In genomic region chr17:10041287-10041612, GRCh38 we compare ENCODE assay signal across 17 cellular contexts.
A peak's percentile ranks its signal among the peaks of the same experiment; 100 is the strongest.
DNase-seq lines count a peak whose midpoint lies in the region; ATAC-seq and TF ChIP-seq lines count a peak whose summit lies in the region.
"Had no signal": no experiment of that assay in that cellular context is flagged by ENCODE, and none has a peak within 500 bp of the region (broad histone marks: within the 10 kb centered on the region; RNA-seq: fewer than 3 reads in every experiment).

No MANE protein-coding gene starts in this region.

- no peak for TF ChIP-seq CTCF in WTC11 (IDR thresholded peaks at IDR 0.05)
- no peak for TF ChIP-seq CTCF in smooth muscle cell (IDR thresholded peaks at IDR 0.05; ENCODE audit: borderline replicate concordance, insufficient read depth, poor library complexity, severe bottlenecking)

- DNase-seq in WTC11 (ENCODE audit: low spot score) (no peak), smooth muscle cell (lab: John Stamatoyannopoulos, UW; ENCODE audit: unreplicated experiment) (no peak), COLO668 (lab: John Stamatoyannopoulos, UW; ENCODE audit: unreplicated experiment) (no peak), NCI-H2227 treated with DMSO at 0.1 percent for 48 hours (lab: John Stamatoyannopoulos, UW) (no peak)
- DNase-seq: activated CD4-positive, alpha-beta T cell treated with anti-CD3 and anti-CD28 coated beads, Interleukin-2, amount 50 U/mL, for 1 hour; activated T-cell treated with anti-CD3 and anti-CD28 coated beads, Interleukin-2, amount 50 U/mL, for 4 hours; C1 segment of cervical spinal cord; MG63; NCI-H187; SIG-M5; stimulated activated CD4-positive, alpha-beta T cell treated with anti-CD3 and anti-CD28 coated beads, Interleukin-2, amount 100 ng/mL, for 24 hours had no signal

- ATAC-seq in GM18517 (IDR thresholded peaks at IDR 0.05; ENCODE audit: unreplicated experiment), result peak; percentile 26
- ATAC-seq in GM19463 (IDR thresholded peaks at IDR 0.05; ENCODE audit: unreplicated experiment), result peak; percentile 22
- ATAC-seq in WTC11, result no peak
- ATAC-seq in HG03460 (IDR thresholded peaks at IDR 0.05; ENCODE audit: unreplicated experiment), result no peak
- ATAC-seq: sciatic nerve had no signal

- H3K9me3 Mint-ChIP-seq in WTC11, result no peaks in the 10 kb centered on the region
- H3K9me3 Mint-ChIP-seq: activated T-cell treated with anti-CD3 and anti-CD28 coated beads, Interleukin-2, amount 50 U/mL, for 4 hours; dendritic cell treated with granulocyte-macrophage colony-stimulating factor and Interleukin-4, amounts not matched to agents 40 ng/mL and 50 ng/mL, for 4 days had no signal

- H3K4me1 ChIP-seq in smooth muscle cell (ENCODE audit: low read depth), result peaks cover 4% of the 10 kb centered on the region

- H3K4me3 ChIP-seq in smooth muscle cell, result no peak overlapping the region
- H3K4me3 ChIP-seq: MG63 had no signal

- H4K20me1 ChIP-seq in smooth muscle cell (ENCODE audit: low read depth), result peaks cover 100% of the 10 kb centered on the region

- no peaks in the 10 kb centered on the region for H3K36me3 ChIP-seq in smooth muscle cell (ENCODE audit: low read depth)
- H3K36me3 ChIP-seq: MG63 had no signal

- H3K4me1 Mint-ChIP-seq in WTC11, result no peaks in the 10 kb centered on the region

- H3K79me2 ChIP-seq in smooth muscle cell (ENCODE audit: low read depth), result peaks cover 94% of the 10 kb centered on the region

- CTCF ChIA-PET in WTC11 (lab: Charles Lee), result interaction anchor here (0.7 kb wide), 1 partner anchor 18 kb away, joined by 6 read pairs; no protein-coding TSS in a partner anchor

- no peaks in the 10 kb centered on the region for H3F3A ChIP-seq in smooth muscle cell (ENCODE audit: low read depth)

- 16% methylated on average over 4 of the region's 4 CpGs for WGBS in smooth muscle cell (ENCODE audit: low lambda C conversion rate)

- H3K9me3 ChIP-seq in smooth muscle cell (replicated peaks; ENCODE audit: low read depth), result no peaks in the 10 kb centered on the region
- H3K9me3 ChIP-seq: MG63 had no signal

- POLR2A ChIA-PET in WTC11 (lab: Charles Lee), result no interaction called here

- no peak overlapping the region for H2AFZ ChIP-seq in smooth muscle cell (ENCODE audit: low read depth)

- no peak overlapping the region for H3K9ac ChIP-seq in smooth muscle cell (ENCODE audit: low read depth)

- peak overlapping the region; percentile 13 for H3K4me2 ChIP-seq in smooth muscle cell

- H3K27ac Mint-ChIP-seq in WTC11, result no peak overlapping the region
- H3K27ac Mint-ChIP-seq: activated naive CD8-positive, alpha-beta T cell had no signal

- H3K27me3 ChIP-seq in smooth muscle cell (ENCODE audit: low read depth), result no peaks in the 10 kb centered on the region
- H3K27me3 ChIP-seq: MG63 had no signal

- H3K27ac ChIP-seq in smooth muscle cell (ENCODE audit: low read depth), result peak overlapping the region; percentile 59

- no peak overlapping the region for H3K4me3 Mint-ChIP-seq in WTC11
- H3K4me3 Mint-ChIP-seq: activated naive CD8-positive, alpha-beta T cell; activated T-cell treated with anti-CD3 and anti-CD28 coated beads, Interleukin-2, amount 50 U/mL, for 4 hours; dendritic cell treated with granulocyte-macrophage colony-stimulating factor and Interleukin-4, amounts not matched to agents 40 ng/mL and 50 ng/mL, for 4 days had no signal

- no peaks in the 10 kb centered on the region for H3K36me3 Mint-ChIP-seq in WTC11
- H3K36me3 Mint-ChIP-seq: activated naive CD8-positive, alpha-beta T cell had no signal

- no peaks in the 10 kb centered on the region; the same call in 1 of the 2 replicates for H3K27me3 Mint-ChIP-seq in WTC11 (ENCODE audit: low read depth)
- H3K27me3 Mint-ChIP-seq: activated naive CD8-positive, alpha-beta T cell; dendritic cell treated with granulocyte-macrophage colony-stimulating factor and Interleukin-4, amounts not matched to agents 40 ng/mL and 50 ng/mL, for 4 days had no signal

TF ChIP-seq in WTC11, 78 proteins besides CTCF, POLR2A, EP300 and RAD21:
- no peak for TF ChIP-seq ARID4B (CRISPR knock-in tag; IDR thresholded peaks at IDR 0.05; ENCODE audit: borderline replicate concordance)
- peak; percentile 93 for TF ChIP-seq GABPB1 (CRISPR knock-in tag; IDR thresholded peaks at IDR 0.05)

Comparison
In these comparisons a context has a peak if more than half of its experiments do, and no peak if none do; other contexts are left out.
1. ATAC-seq: peak in GM18517 (single experiment) and GM19463 (single experiment); none in WTC11 (single experiment) and HG03460 (single experiment).